Comparison of ENCODE assay signal across 27 cellular contexts in the genomic region with DNA sequence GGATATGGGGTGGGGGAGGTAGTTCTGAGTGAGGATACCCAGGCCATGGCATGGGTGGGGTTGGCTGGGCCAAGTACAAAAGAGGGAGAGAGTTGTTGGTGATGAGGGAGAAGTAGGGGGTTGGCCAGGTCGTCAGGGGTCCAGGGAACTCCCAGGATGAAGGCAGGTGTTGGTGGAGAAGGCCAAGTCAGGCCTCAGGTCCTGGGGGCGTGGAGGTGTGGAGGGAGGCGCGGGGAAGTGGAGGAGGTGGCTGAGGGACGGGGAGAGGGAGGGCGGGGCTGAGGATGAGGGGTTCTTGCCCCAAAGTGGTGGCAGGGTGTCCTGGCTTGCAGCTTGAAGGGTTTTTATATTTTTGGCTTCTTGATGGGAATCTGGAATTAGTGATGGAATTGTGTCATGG.
"Had no signal": no experiment of that assay in that cellular context is flagged by ENCODE, and none has a peak within 500 bp of the region (broad histone marks: within the 10 kb centered on the region; RNA-seq: fewer than 3 reads in every experiment).

No MANE protein-coding gene starts in this region.

- H3K36me3 Mint-ChIP-seq: immature natural killer cell; naive thymus-derived CD8-positive, alpha-beta T cell; stimulated activated naive B cell treated with anti-CD40 and anti-IgM and Interleukin-4, amounts not matched to agents 10 μg/mL and 1 μg/mL and 100 μg/mL, for 72 hours had no signal

- H3K36me3 ChIP-seq: left lung, lower lobe of right lung, pancreas, right atrium auricular region, right lobe of liver, stomach, thyroid gland, transverse colon, upper lobe of left lung, vagina had no signal

- H3K4me1 ChIP-seq: pancreas, right lobe of liver, testis had no signal

- DNase-seq: hypothalamus; immature natural killer cell; kidney; left colon; lower lobe of right lung; mammary epithelial cell; mesenchymal stem cell; naive thymus-derived CD8-positive, alpha-beta T cell; pancreas; right lobe of liver; stimulated activated CD4-positive, alpha-beta T cell treated with anti-CD3 and anti-CD28 coated beads, Interleukin-12 subunit alpha, Interleukin-12 subunit beta, amount 100 ng/mL, for 4 hours; stimulated activated CD4-positive, alpha-beta T cell treated with anti-CD3 and anti-CD28 coated beads, Interleukin-15, amount 100 ng/mL, for 24 hours; stimulated activated CD4-positive, alpha-beta T cell treated with anti-CD3 and anti-CD28 coated beads, Interleukin-2, amount 100 ng/mL, for 24 hours; stimulated activated CD4-positive, alpha-beta T cell treated with anti-CD3 and anti-CD28 coated beads, Interleukin-4, amount 100 ng/mL, for 1 hour; stimulated activated naive B cell treated with anti-CD40 and anti-IgM and Interleukin-4, amounts not matched to agents 10 μg/mL and 1 μg/mL and 100 μg/mL, for 72 hours; stimulated activated naive CD8-positive, alpha-beta T cell treated with anti-CD3 and anti-CD28 coated beads, Interleukin-15, Interleukin-2, amounts not matched to agents 100 U/mL and 50 U/mL, for 24 hours; stomach; testis; thyroid gland; transverse colon; upper lobe of left lung had no signal

- H3K27me3 ChIP-seq: left lung, pancreas, right atrium auricular region, right lobe of liver, testis, thyroid gland, transverse colon, upper lobe of left lung, vagina had no signal

- H3K27ac ChIP-seq: left lung, lower lobe of right lung, pancreas, right lobe of liver, skin epidermis, stomach, testis, thyroid gland, transverse colon, upper lobe of left lung, vagina had no signal

- ATAC-seq: left colon; left lung; lower lobe of right lung; naive thymus-derived CD8-positive, alpha-beta T cell; pancreas; right lobe of liver; stimulated activated naive B cell treated with anti-CD40 and anti-IgM and Interleukin-4, amounts not matched to agents 10 μg/mL and 1 μg/mL and 100 μg/mL, for 72 hours; stimulated activated naive CD8-positive, alpha-beta T cell treated with anti-CD3 and anti-CD28 coated beads, Interleukin-15, Interleukin-2, amounts not matched to agents 100 U/mL and 50 U/mL, for 24 hours had no signal

- H3K4me1 Mint-ChIP-seq: immature natural killer cell; neural crest cell; stimulated activated naive B cell treated with anti-CD40 and anti-IgM and Interleukin-4, amounts not matched to agents 10 μg/mL and 1 μg/mL and 100 μg/mL, for 72 hours had no signal

- H3K4me3 ChIP-seq: left lung, lower lobe of right lung, pancreas, right atrium auricular region, right lobe of liver, skin epidermis, stomach, testis, thyroid gland, transverse colon, upper lobe of left lung, vagina had no signal

- H3K9me3 Mint-ChIP-seq: immature natural killer cell; naive thymus-derived CD8-positive, alpha-beta T cell; nephron; neural crest cell; stimulated activated naive B cell treated with anti-CD40 and anti-IgM and Interleukin-4, amounts not matched to agents 10 μg/mL and 1 μg/mL and 100 μg/mL, for 72 hours had no signal

- H3K27ac Mint-ChIP-seq: immature natural killer cell; naive thymus-derived CD8-positive, alpha-beta T cell; nephron; stimulated activated naive B cell treated with anti-CD40 and anti-IgM and Interleukin-4, amounts not matched to agents 10 μg/mL and 1 μg/mL and 100 μg/mL, for 72 hours had no signal

- H3K4me3 Mint-ChIP-seq: immature natural killer cell; naive thymus-derived CD8-positive, alpha-beta T cell; nephron; neural crest cell; stimulated activated naive B cell treated with anti-CD40 and anti-IgM and Interleukin-4, amounts not matched to agents 10 μg/mL and 1 μg/mL and 100 μg/mL, for 72 hours had no signal

- H3K9me3 ChIP-seq: left lung, lower lobe of right lung, pancreas, right atrium auricular region, right lobe of liver, stomach, testis, thyroid gland, transverse colon, upper lobe of left lung, vagina had no signal
